Comparison of ENCODE assay signal across 1 cellular context in the genomic region with DNA sequence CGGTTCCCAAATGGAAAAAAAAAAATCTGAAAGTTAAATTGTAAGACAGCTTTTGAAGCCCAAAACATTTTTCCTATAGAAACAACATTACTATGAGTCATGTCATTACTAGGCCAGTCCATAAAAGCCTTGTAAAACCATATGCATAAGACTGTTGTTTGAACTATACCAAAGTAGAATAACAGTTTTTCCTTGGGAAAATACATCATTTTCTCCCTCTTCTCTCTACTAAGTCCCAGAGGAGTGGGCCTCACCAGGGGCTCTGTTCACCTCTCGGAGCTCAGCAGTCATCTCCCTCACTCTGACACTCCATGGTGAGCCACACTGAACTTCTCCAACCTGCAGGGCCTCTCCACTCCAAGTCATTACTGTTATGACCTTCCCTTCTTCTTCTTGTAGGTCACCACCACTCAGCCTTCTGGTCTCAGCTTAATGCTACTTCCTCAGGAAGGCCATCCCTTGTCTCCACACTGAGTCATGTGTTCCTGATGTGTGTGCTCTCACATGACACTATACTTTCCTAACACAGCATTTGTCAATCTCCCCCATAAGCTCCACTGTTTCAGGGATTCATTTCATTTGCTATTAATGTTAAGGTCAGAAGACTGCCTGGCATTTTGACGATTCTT.
TF ChIP-seq lines count a peak whose summit lies in the region.

No MANE protein-coding gene starts in this region.

TF ChIP-seq in K562, 482 proteins besides CTCF, POLR2A, EP300 and RAD21:
- TF ChIP-seq ESRRA (IDR thresholded peaks at IDR 0.05; ENCODE audit: borderline replicate concordance, low read depth) (peak; percentile 45; the same call in 1 of the 2 replicates), GABPA (tag; conservative IDR thresholded peaks at IDR 0.05; ENCODE audit: low read depth) (0 out of 2 replicates have a peak, but pooled peaks have one; percentile 14), FOXJ2 (tag; IDR thresholded peaks at IDR 0.05) (0 out of 2 replicates have a peak, but pooled peaks have one; percentile 8), FOXP1 (CRISPR knock-in tag; IDR thresholded peaks at IDR 0.05) (no peak), ZNF41 (CRISPR knock-in tag; conservative IDR thresholded peaks at IDR 0.05) (no peak), ETV1 (tag; conservative IDR thresholded peaks at IDR 0.05; ENCODE audit: low read depth) (peak; percentile 55; the same call in 1 of the 2 replicates), ZNF347 (CRISPR knock-in tag; IDR thresholded peaks at IDR 0.05; ENCODE audit: low read depth) (no peak), FOSL1 (tag; conservative IDR thresholded peaks at IDR 0.05) (peak; percentile 38; the same call in 1 of the 2 replicates)
